Comparison of ENCODE assay signal across 14 cellular contexts in genomic region chr11:76330651-76331050, GRCh38. TPM values are rescaled to one million over a fixed set of nuclear protein-coding genes. Genes with fewer than 3 reads are reported as not detected.
DNase-seq lines count a peak whose midpoint lies in the region; ATAC-seq and TF ChIP-seq lines count a peak whose summit lies in the region.
"Had no signal": no experiment of that assay in that cellular context is flagged by ENCODE, and none has a peak within 500 bp of the region (broad histone marks: within the 10 kb centered on the region; RNA-seq: fewer than 3 reads in every experiment).

No MANE protein-coding gene starts in this region.

- H3K27me3 ChIP-seq in cardiac muscle cell (no peaks in the 10 kb centered on the region), lower lobe of right lung (ENCODE audit: low read depth) (no peaks in the 10 kb centered on the region)
- H3K27me3 ChIP-seq: BLaER1 had no signal

- TF ChIP-seq CTCF in cardiac muscle cell (IDR thresholded peaks at IDR 0.05; ENCODE audit: low read depth, low read length) (no peak), lower lobe of right lung (IDR thresholded peaks at IDR 0.05) (no peak)

- no peaks in the 10 kb centered on the region for H3K36me3 Mint-ChIP-seq in T-helper 17 cell (ENCODE audit: low read depth)
- H3K36me3 Mint-ChIP-seq: CD4-positive, alpha-beta memory T cell had no signal

- H3K27me3 Mint-ChIP-seq in T-helper 17 cell: no peaks in the 10 kb centered on the region

- H3K9me3 ChIP-seq in cardiac muscle cell (ENCODE audit: low read depth): no peaks in the 10 kb centered on the region
- peaks cover 5% of the 10 kb centered on the region for H3K9me3 ChIP-seq in lower lobe of right lung
- peaks cover 6% of the 10 kb centered on the region for H3K9me3 ChIP-seq in T-helper 17 cell (ENCODE audit: control insufficient read depth, low read length, poor library complexity, severe bottlenecking)

- H3K27ac ChIP-seq in cardiac muscle cell: peak overlapping the region; percentile 56
- no peak overlapping the region for H3K27ac ChIP-seq in lower lobe of right lung
- H3K27ac ChIP-seq: BLaER1 had no signal

- no peak overlapping the region for H3K27ac Mint-ChIP-seq in T-helper 17 cell
- H3K27ac Mint-ChIP-seq: CD14-positive monocyte; CD4-positive, alpha-beta memory T cell had no signal

- DNase-seq in cardiac muscle cell (ENCODE audit: low read depth in 1 of 2, low spot score in 1 of 2) (no peak), cardiac septum (ENCODE audit: low spot score) (no peak), lower lobe of right lung (peak; percentile 38), posterior vena cava (ENCODE audit: low spot score) (peak; percentile 64), T-helper 17 cell (no peak)
- DNase-seq in stimulated activated CD4-positive, alpha-beta T cell treated with anti-CD3 and anti-CD28 coated beads, Interleukin-15, amount 100 ng/mL, for 24 hours: no peak
- DNase-seq: 8988T; Calu3; CD4-positive, alpha-beta memory T cell; DMS79 treated with DMSO at 0.1 percent for 48 hours; GF-D8 had no signal

- intact Hi-C loops in cardiac septum (cut with DNase I): no loop called here
- intact Hi-C loops in lower lobe of right lung (cut with DNase I): no loop called here
- intact Hi-C loops in posterior vena cava (cut with DNase I): no loop called here

- H3K4me3 Mint-ChIP-seq in T-helper 17 cell: no peak overlapping the region
- H3K4me3 Mint-ChIP-seq: CD14-positive monocyte; CD4-positive, alpha-beta memory T cell had no signal

- ATAC-seq in lower lobe of right lung: no peak
- ATAC-seq in HG03039 (IDR thresholded peaks at IDR 0.05; ENCODE audit: unreplicated experiment): no peak
- no peak for ATAC-seq in T-helper 17 cell

- H3K4me3 ChIP-seq in cardiac muscle cell (no peak overlapping the region), lower lobe of right lung (no peak overlapping the region)
- H3K4me3 ChIP-seq: BLaER1 had no signal

- H3K4me1 ChIP-seq in cardiac muscle cell (ENCODE audit: low read depth) (peaks cover 18% of the 10 kb centered on the region), lower lobe of right lung (peaks cover 23% of the 10 kb centered on the region)
- H3K4me1 ChIP-seq: BLaER1 had no signal

- no peaks in the 10 kb centered on the region for H3K36me3 ChIP-seq in cardiac muscle cell
- no peaks in the 10 kb centered on the region for H3K36me3 ChIP-seq in lower lobe of right lung

- peaks cover 2% of the 10 kb centered on the region for H3K4me1 Mint-ChIP-seq in T-helper 17 cell
- H3K4me1 Mint-ChIP-seq: CD4-positive, alpha-beta memory T cell had no signal

RNA-seq across cellular contexts. Expression of gene THAP12, which starts 50.3 kb away (rescaled TPM):
- total RNA-seq in cardiac muscle cell: 25.9 and 27.5 TPM in 2 replicates
- 24.8 and 37.6 TPM in 2 replicates for polyA plus RNA-seq in cardiac muscle cell
- total RNA-seq in cardiac septum: 25.8 TPM
- total RNA-seq in lower lobe of right lung: 34.3 TPM
- total RNA-seq in posterior vena cava: 10 to 100 TPM; 37.7 to 39.0 TPM
- total RNA-seq in T-helper 17 cell: 10 to 100 TPM; 53.1 to 60.8 TPM

RNA-seq across cellular contexts. Expression of gene GVQW3, which starts 50.5 kb away (rescaled TPM):
- total RNA-seq in cardiac muscle cell (8.1 and 13.3 TPM in 2 replicates), cardiac septum (0.97 TPM), lower lobe of right lung (3.3 TPM), posterior vena cava (1 to 10 TPM; 1.2 to 1.9 TPM), T-helper 17 cell (1 to 10 TPM; 1.7 to 2.5 TPM)
- polyA plus RNA-seq in cardiac muscle cell: 3.9 and 6.0 TPM in 2 replicates

Comparison
In these comparisons a context has a peak if more than half of its experiments do, and no peak if none do; other contexts are left out.
1. DNase-seq: peak in lower lobe of right lung (single experiment) and posterior vena cava (single experiment); none in cardiac muscle cell (0 of 2), cardiac septum (single experiment), stimulated activated CD4-positive, alpha-beta T cell treated with anti-CD3 and anti-CD28 coated beads, Interleukin-15, amount 100 ng/mL, for 24 hours (single experiment) and T-helper 17 cell (0 of 3).